ENCODE assay signal across 1 cellular context in genomic region chr3:31767920-31768319, GRCh38.
TF ChIP-seq lines count a peak whose summit lies in the region.

No MANE protein-coding gene starts in this region.

TF ChIP-seq in K562, 482 proteins besides CTCF, POLR2A, EP300 and RAD21:
- peak in 1 of 2 experiments; percentile 96; a peak in 2 of 4 replicates for TF ChIP-seq SRF (CRISPR knock-in tag; IDR thresholded peaks at IDR 0.05)
- no peak for TF ChIP-seq CBX5 (IDR thresholded peaks at IDR 0.05; ENCODE audit: borderline replicate concordance, low read depth)
- TF ChIP-seq COPS2 (conservative IDR thresholded peaks at IDR 0.05): no peak
- TF ChIP-seq ZKSCAN1 (IDR thresholded peaks at IDR 0.05; ENCODE audit: low read depth, low read length): no peak
- no peak for TF ChIP-seq MYC (IDR thresholded peaks at IDR 0.05; ENCODE audit: low read depth, low read length)
- no peak for TF ChIP-seq MYC (CRISPR knock-in tag; IDR thresholded peaks at IDR 0.05; ENCODE audit: borderline replicate concordance, low read depth)
- TF ChIP-seq POLR2AphosphoS5 (IDR thresholded peaks at IDR 0.05; ENCODE audit: control insufficient read depth, insufficient read depth, low read depth, low read length): no peak
- peak; percentile 87 for TF ChIP-seq STAT5A (IDR thresholded peaks at IDR 0.05; ENCODE audit: borderline replicate concordance, low read length)
- TF ChIP-seq CREB3L1 (IDR thresholded peaks at IDR 0.05; ENCODE audit: borderline replicate concordance, low read depth): no peak
- TF ChIP-seq HMBOX1 (IDR thresholded peaks at IDR 0.05): no peak
- TF ChIP-seq PBX2 (CRISPR knock-in tag; IDR thresholded peaks at IDR 0.05; ENCODE audit: low read depth): no peak
- TF ChIP-seq PBX2 (tag; conservative IDR thresholded peaks at IDR 0.05; ENCODE audit: low read depth): 0 out of 2 replicates have a peak, but pooled peaks have one; percentile 45
- TF ChIP-seq, protein P1, sequence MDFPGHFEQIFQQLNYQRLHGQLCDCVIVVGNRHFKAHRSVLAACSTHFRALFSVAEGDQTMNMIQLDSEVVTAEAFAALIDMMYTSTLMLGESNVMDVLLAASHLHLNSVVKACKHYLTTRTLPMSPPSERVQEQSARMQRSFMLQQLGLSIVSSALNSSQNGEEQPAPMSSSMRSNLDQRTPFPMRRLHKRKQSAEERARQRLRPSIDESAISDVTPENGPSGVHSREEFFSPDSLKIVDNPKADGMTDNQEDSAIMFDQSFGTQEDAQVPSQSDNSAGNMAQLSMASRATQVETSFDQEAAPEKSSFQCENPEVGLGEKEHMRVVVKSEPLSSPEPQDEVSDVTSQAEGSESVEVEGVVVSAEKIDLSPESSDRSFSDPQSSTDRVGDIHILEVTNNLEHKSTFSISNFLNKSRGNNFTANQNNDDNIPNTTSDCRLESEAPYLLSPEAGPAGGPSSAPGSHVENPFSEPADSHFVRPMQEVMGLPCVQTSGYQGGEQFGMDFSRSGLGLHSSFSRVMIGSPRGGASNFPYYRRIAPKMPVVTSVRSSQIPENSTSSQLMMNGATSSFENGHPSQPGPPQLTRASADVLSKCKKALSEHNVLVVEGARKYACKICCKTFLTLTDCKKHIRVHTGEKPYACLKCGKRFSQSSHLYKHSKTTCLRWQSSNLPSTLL (IDR thresholded peaks at IDR 0.05): no peak
- TF ChIP-seq BRF1 (IDR thresholded peaks at IDR 0.05; ENCODE audit: borderline replicate concordance, extremely low read depth, insufficient read length): no peak
- TF ChIP-seq MLX (CRISPR knock-in tag; conservative IDR thresholded peaks at IDR 0.05): no peak
- TF ChIP-seq RFX1 (IDR thresholded peaks at IDR 0.05): peak; percentile 71
- peak in 1 of 3 experiments; percentile 61 for TF ChIP-seq YY1 (IDR thresholded peaks at IDR 0.05; ENCODE audit: borderline replicate concordance in 1 of 3, control insufficient read depth in 1 of 3, extremely low read depth in 1 of 3, insufficient read depth in 3 of 3, insufficient read length in 1 of 3, insufficient replicate concordance in 2 of 3, low read depth in 1 of 3, low read length in 2 of 3)
- no peak for TF ChIP-seq NR2C2 (CRISPR knock-in tag; IDR thresholded peaks at IDR 0.05)
- TF ChIP-seq NR2C2 (tag; IDR thresholded peaks at IDR 0.05): peak; percentile 44; the same call in 1 of the 2 replicates
- TF ChIP-seq TEAD1 (CRISPR knock-in tag; IDR thresholded peaks at IDR 0.05): 0 out of 4 replicates have a peak, but pooled peaks of 1 of the 2 experiments have one; percentile 7
- TF ChIP-seq SIX5 (IDR thresholded peaks at IDR 0.05; ENCODE audit: borderline replicate concordance in 1 of 2, insufficient read depth in 1 of 2, low read depth in 1 of 2, low read length in 2 of 2): 0 out of 4 replicates have a peak, but pooled peaks of 1 of the 2 experiments have one; percentile 9
- TF ChIP-seq PHF8 (IDR thresholded peaks at IDR 0.05; ENCODE audit: borderline replicate concordance, low read length): no peak
